23 cellular contexts compared by ENCODE assay signal in the genomic region with DNA sequence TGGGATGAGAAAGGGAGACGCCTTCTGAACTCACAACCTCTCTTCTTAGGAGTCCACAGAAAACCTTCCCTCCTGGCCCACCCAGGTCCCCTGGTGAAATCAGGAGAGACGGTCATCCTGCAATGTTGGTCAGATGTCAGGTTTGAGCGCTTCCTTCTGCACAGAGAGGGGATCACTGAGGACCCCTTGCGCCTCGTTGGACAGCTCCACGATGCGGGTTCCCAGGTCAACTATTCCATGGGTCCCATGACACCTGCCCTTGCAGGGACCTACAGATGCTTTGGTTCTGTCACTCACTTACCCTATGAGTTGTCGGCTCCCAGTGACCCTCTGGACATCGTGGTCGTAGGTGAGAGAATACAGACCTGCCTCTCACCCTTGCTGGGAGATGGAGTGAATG. TPM values are rescaled to one million over a fixed set of nuclear protein-coding genes. Genes with fewer than 3 reads are reported as not detected.
DNase-seq lines count a peak whose midpoint lies in the region; ATAC-seq, FAIRE-seq and TF ChIP-seq lines count a peak whose summit lies in the region.
"Had no signal": no experiment of that assay in that cellular context is flagged by ENCODE, and none has a peak within 500 bp of the region (broad histone marks: within the 10 kb centered on the region; RNA-seq: fewer than 3 reads in every experiment).

No MANE protein-coding gene starts in this region.

- H3K27ac ChIP-seq in lung (ENCODE audit: low read depth in 1 of 2, low read length in 1 of 2), result no peak overlapping the region
- no peak overlapping the region for H3K27ac ChIP-seq in trophoblast cell (ENCODE audit: low read depth, low read length)
- H3K27ac ChIP-seq: BLaER1, C4-2B, GM23248 had no signal

- H3K14ac ChIP-seq in trophoblast cell (ENCODE audit: low read length), result no peak overlapping the region

- no peak overlapping the region for H3K4me3 ChIP-seq in bronchial epithelial cell (ENCODE audit: low read depth, low read length)
- H3K4me3 ChIP-seq in lung, result no peak overlapping the region
- H3K4me3 ChIP-seq in trophoblast cell (ENCODE audit: low read depth, low read length), result no peak overlapping the region
- no peak overlapping the region for H3K4me3 ChIP-seq in BE2C (ENCODE audit: low read depth, low read length)
- H3K4me3 ChIP-seq: BLaER1, GM12878, GM23248 had no signal

- no peak overlapping the region for H2AFZ ChIP-seq in trophoblast cell (ENCODE audit: insufficient read depth, low read length, poor library complexity)
- H2AFZ ChIP-seq: GM23248 had no signal

- FAIRE-seq in bronchial epithelial cell (lab: Jason Lieb, UNC), result peak; percentile 28
- FAIRE-seq: GM12878, GM19239 had no signal

- no peak overlapping the region for H2BK12ac ChIP-seq in trophoblast cell (ENCODE audit: low read length)

- DNase-seq in bronchial epithelial cell (ENCODE audit: low read depth) (no peak), lung (ENCODE audit: low spot score) (peak; percentile 6), trophoblast cell (no peak), cortex of kidney (lab: John Stamatoyannopoulos, UW) (no peak), BE2C (no peak), HK-2 (ENCODE audit: unreplicated experiment) (no peak)
- DNase-seq: Caco-2; CD4-positive, CD25-positive, alpha-beta regulatory T cell; CD8-positive, alpha-beta T cell; DMS153; EL; GDM1; GM23248; H9; HFFc6 had no signal

- H3K4me1 ChIP-seq in lung (ENCODE audit: control insufficient read depth in 2 of 2, insufficient read depth in 2 of 2, low read length in 2 of 2) (no peaks in the 10 kb centered on the region), trophoblast cell (ENCODE audit: control insufficient read depth in 1 of 2, insufficient read depth in 2 of 2, low read length in 2 of 2) (no peaks in the 10 kb centered on the region), BE2C (no peaks in the 10 kb centered on the region)
- H3K4me1 ChIP-seq: BLaER1, Caco-2 had no signal

- H3K23ac ChIP-seq in trophoblast cell (ENCODE audit: low read length), result no peak overlapping the region

- H3K9ac ChIP-seq in trophoblast cell (ENCODE audit: low read length), result peak overlapping the region; percentile 21
- H3K9ac ChIP-seq: BLaER1, GM23248 had no signal

- TF ChIP-seq CTCF in bronchial epithelial cell (IDR thresholded peaks at IDR 0.05; ENCODE audit: insufficient read depth, low read length, severe bottlenecking), result no peak
- TF ChIP-seq CTCF in lung (IDR thresholded peaks at IDR 0.05; ENCODE audit: control extremely low read depth, extremely low read depth), result no peak
- no peak for TF ChIP-seq CTCF in BE2C (IDR thresholded peaks at IDR 0.05; ENCODE audit: low read depth, low read length)

- ATAC-seq in lung (ENCODE audit: insufficient read depth, low FRiP score), result no peak
- ATAC-seq: CD8-positive, alpha-beta T cell; GM12878; HCT116 had no signal

- H3K9me3 ChIP-seq in lung (ENCODE audit: control insufficient read depth in 2 of 2, insufficient read depth in 1 of 2, low read length in 1 of 2), result peaks cover 0 to 9% of the 10 kb centered on the region in 2 donors
- peaks cover 47% of the 10 kb centered on the region for H3K9me3 ChIP-seq in trophoblast cell (ENCODE audit: insufficient read depth, low read depth, low read length)
- no peaks in the 10 kb centered on the region for H3K9me3 ChIP-seq in BE2C
- H3K9me3 ChIP-seq: BLaER1 had no signal

- H3K4ac ChIP-seq in trophoblast cell (ENCODE audit: low read depth, low read length), result no peak overlapping the region

- H4K8ac ChIP-seq in trophoblast cell (ENCODE audit: low read depth, low read length), result no peak overlapping the region

- no peaks in the 10 kb centered on the region for H3K79me1 ChIP-seq in trophoblast cell (ENCODE audit: low read length)

- H4K12ac ChIP-seq in trophoblast cell (ENCODE audit: low read depth, low read length), result no peak overlapping the region

- H3K18ac ChIP-seq in trophoblast cell (ENCODE audit: low read length), result no peak overlapping the region

- no peak overlapping the region for H2BK120ac ChIP-seq in trophoblast cell (ENCODE audit: insufficient read depth, low read length, poor library complexity)

- WGBS in lung, 2 donors, result 76 to 83% methylated on average over 10 of the region's 10 CpGs
- WGBS in trophoblast cell (ENCODE audit: extremely low coverage, insufficient coverage, insufficient read length), result no CpG with 5 or more reads among the region's 10 CpGs

- H3K27me3 ChIP-seq in bronchial epithelial cell (ENCODE audit: control insufficient read depth, insufficient read depth, low read length), result no peaks in the 10 kb centered on the region
- H3K27me3 ChIP-seq in lung (ENCODE audit: control insufficient read depth, insufficient read depth), result no peaks in the 10 kb centered on the region
- no peaks in the 10 kb centered on the region for H3K27me3 ChIP-seq in trophoblast cell (ENCODE audit: insufficient read depth, low read length)
- no peaks in the 10 kb centered on the region for H3K27me3 ChIP-seq in BE2C
- H3K27me3 ChIP-seq: BLaER1 had no signal

- H3K36me3 ChIP-seq in bronchial epithelial cell (ENCODE audit: control insufficient read depth, insufficient read depth, low read length) (no peaks in the 10 kb centered on the region), lung (ENCODE audit: control insufficient read depth in 2 of 2, insufficient read depth in 2 of 2, low read length in 2 of 2) (no peaks in the 10 kb centered on the region), trophoblast cell (ENCODE audit: control insufficient read depth in 1 of 2, insufficient read depth in 2 of 2, low read length in 2 of 2) (no peaks in the 10 kb centered on the region), BE2C (no peaks in the 10 kb centered on the region)
- H3K36me3 ChIP-seq: BLaER1 had no signal

- no peak overlapping the region for H3K4me2 ChIP-seq in trophoblast cell (ENCODE audit: low read length)
- H3K4me2 ChIP-seq: BLaER1 had no signal

- H3K79me2 ChIP-seq in trophoblast cell (ENCODE audit: control insufficient read depth, insufficient read depth, low read length, poor library complexity), result no peaks in the 10 kb centered on the region

- H2BK5ac ChIP-seq in trophoblast cell (ENCODE audit: low read depth, low read length, poor library complexity), result no peak overlapping the region

- no peak overlapping the region for H4K91ac ChIP-seq in trophoblast cell (ENCODE audit: low read depth, low read length)

- no peak overlapping the region for H2AK5ac ChIP-seq in trophoblast cell (ENCODE audit: low read length)

RNA-seq across cellular contexts. Expression of gene KIR3DL3, which starts 3.3 kb away (rescaled TPM):
- total RNA-seq in bronchial epithelial cell (not detected in 2 replicates), lung (not detected)
- not detected for polyA plus RNA-seq in lung
- not detected in 2 replicates for polyA plus RNA-seq in trophoblast cell (2013)
- not detected for polyA plus RNA-seq in BE2C (2012; ENCODE audit: insufficient read depth, insufficient read length, low read depth)
- total RNA-seq: A172; A673; Caco-2; CD4-positive, CD25-positive, alpha-beta regulatory T cell; GM12878; GM23248; H4; H9; HFFc6 had no signal
- polyA plus RNA-seq: CD4-positive, CD25-positive, alpha-beta regulatory T cell; GM12878; GM23248 had no signal

RNA-seq across cellular contexts. Expression of gene KIR2DL3, which starts 10.8 kb away (rescaled TPM):
- total RNA-seq in bronchial epithelial cell (not detected in 2 replicates), lung (under 1 TPM in 1 of 2 donors, not detected in 1; 0.15 TPM)
- polyA plus RNA-seq in lung, result under 1 TPM; 0.11 to 0.14 TPM
- not detected in 2 replicates for polyA plus RNA-seq in trophoblast cell (2013)
- polyA plus RNA-seq in BE2C (2012; ENCODE audit: insufficient read depth, insufficient read length, low read depth), result not detected
- total RNA-seq: A172; A673; Caco-2; CD4-positive, CD25-positive, alpha-beta regulatory T cell; GM12878; GM23248; H4; H9; HFFc6 had no signal
- polyA plus RNA-seq: CD4-positive, CD25-positive, alpha-beta regulatory T cell; GM23248 had no signal

RNA-seq across cellular contexts. Expression of gene KIR2DL1, which starts 42.0 kb away (rescaled TPM):
- total RNA-seq in bronchial epithelial cell (not detected in 2 replicates), lung (under 1 TPM in 1 of 2 donors, not detected in 1; 0.46 TPM)
- polyA plus RNA-seq in lung, result under 1 TPM; 0.14 to 0.16 TPM
- not detected in 2 replicates for polyA plus RNA-seq in trophoblast cell (2013)
- not detected for polyA plus RNA-seq in BE2C (2012; ENCODE audit: insufficient read depth, insufficient read length, low read depth)
- total RNA-seq: A172; A673; Caco-2; CD4-positive, CD25-positive, alpha-beta regulatory T cell; GM12878; GM23248; H4; H9; HFFc6 had no signal
- polyA plus RNA-seq: GM23248 had no signal
